In the genomic region with DNA sequence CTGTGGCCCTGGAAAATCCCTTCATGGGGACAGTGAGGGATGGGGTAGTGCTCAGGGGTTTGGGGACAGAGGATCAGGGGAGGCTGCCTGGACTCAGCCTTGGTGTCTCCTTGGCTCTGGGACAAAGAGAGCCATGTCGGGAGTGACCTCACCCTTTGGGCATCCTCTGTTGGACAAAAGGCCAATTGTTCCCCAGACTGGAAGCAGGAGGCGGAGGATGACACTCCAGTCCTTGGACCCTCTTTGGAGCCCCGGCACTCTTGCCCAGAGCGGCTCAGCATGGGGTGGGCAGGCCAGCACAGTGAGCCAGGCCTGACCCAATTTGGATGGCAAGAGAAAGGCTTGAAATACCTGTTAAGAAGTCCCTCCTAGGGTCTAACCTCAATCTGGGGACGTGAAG, we compare ENCODE assay signal across 15 cellular contexts. TPM values are rescaled to one million over a fixed set of nuclear protein-coding genes. Genes with fewer than 3 reads are reported as not detected.
DNase-seq lines count a peak whose midpoint lies in the region; ATAC-seq and TF ChIP-seq lines count a peak whose summit lies in the region.
"Had no signal": no experiment of that assay in that cellular context is flagged by ENCODE, and none has a peak within 500 bp of the region (broad histone marks: within the 10 kb centered on the region; RNA-seq: fewer than 3 reads in every experiment).

No MANE protein-coding gene starts in this region.

- H3K27ac Mint-ChIP-seq in Caco-2 (ENCODE audit: unreplicated experiment): no peak overlapping the region
- H3K27ac Mint-ChIP-seq: activated naive CD8-positive, alpha-beta T cell; stimulated activated naive CD8-positive, alpha-beta T cell treated with anti-CD3 and anti-CD28 coated beads, Interleukin-15, amount 100 ng/mL, for 72 hours had no signal

- no peak overlapping the region for H3K4me3 ChIP-seq in Caco-2 (ENCODE audit: low read depth, low read length)

- H3K9me3 ChIP-seq in Caco-2: no peaks in the 10 kb centered on the region

- H3K27me3 Mint-ChIP-seq in Caco-2 (ENCODE audit: insufficient read depth, unreplicated experiment): peaks cover 28% of the 10 kb centered on the region

- ATAC-seq in GM19395 (IDR thresholded peaks at IDR 0.05; ENCODE audit: unreplicated experiment): no peak
- ATAC-seq: stimulated activated naive CD8-positive, alpha-beta T cell treated with anti-CD3 and anti-CD28 coated beads, Interleukin-15, amount 100 ng/mL, for 72 hours had no signal

- intact Hi-C loops in Caco-2 (cut with micrococcal nuclease; ENCODE audit: unreplicated experiment): no loop called here

- H3K4me1 Mint-ChIP-seq in Caco-2 (ENCODE audit: low read depth, unreplicated experiment): no peaks in the 10 kb centered on the region

- BruUV-seq in Caco-2 (replicated peaks; lab: Mats Ljungman, UMichigan): no TSS peak

- DNase-seq in EL (peak; percentile 37), SK-MEL-5 (ENCODE audit: low read depth, low spot score) (peak; percentile 39), foreskin melanocyte (peak; percentile 67), pons (ENCODE audit: low spot score) (peak; percentile 89), cerebellar cortex (ENCODE audit: low spot score) (no peak), Caco-2 (no peak)
- no peak for DNase-seq in activated CD4-positive, alpha-beta T cell treated with anti-CD3 and anti-CD28 coated beads, Interleukin-2, amount 50 U/mL, for 48 hours
- DNase-seq: cortex of kidney; immature natural killer cell; NCI-H2107; NK-92 treated with Interleukin-12 subunit alpha and Interleukin-12 subunit beta, amount 100 ng/mL, for 24 hours; stimulated activated naive CD8-positive, alpha-beta T cell treated with anti-CD3 and anti-CD28 coated beads, Interleukin-15, amount 100 ng/mL, for 72 hours; WERI-Rb-1 had no signal

- no peak for TF ChIP-seq CTCF in Caco-2 (IDR thresholded peaks at IDR 0.05; ENCODE audit: insufficient read depth in 1 of 2, low read depth in 1 of 2, low read length in 1 of 2, severe bottlenecking in 1 of 2, unreplicated experiment in 1 of 2)

- CTCF ChIA-PET in Caco-2 (lab: Charles Lee): interaction anchor here (0.6 to 1.2 kb wide), 3 partner anchors 9 to 46 kb away, joined by 3 to 4 read pairs (median 4); no protein-coding TSS in a partner anchor

- POLR2A ChIA-PET in Caco-2 (lab: Charles Lee): no interaction called here

- H3K9me3 Mint-ChIP-seq in Caco-2 (ENCODE audit: unreplicated experiment): no peaks in the 10 kb centered on the region
- H3K9me3 Mint-ChIP-seq: immature natural killer cell; stimulated activated naive CD8-positive, alpha-beta T cell treated with anti-CD3 and anti-CD28 coated beads, Interleukin-15, amount 100 ng/mL, for 72 hours had no signal

- in situ Hi-C loops in SK-MEL-5 (cut with HindIII; ENCODE audit: low pct_unique_long_range_greater_than_20kb, low sequenced_read_pairs): no loop called here

- 0 out of 2 replicates have a peak, but pooled peaks cover 1% of the 10 kb centered on the region for H3K27me3 ChIP-seq in Caco-2 (replicated peaks; ENCODE audit: control insufficient read depth, insufficient read depth, low read length)

- no peaks in the 10 kb centered on the region for H3K4me1 ChIP-seq in Caco-2

- no peak overlapping the region for H3K4me3 Mint-ChIP-seq in Caco-2 (ENCODE audit: unreplicated experiment)
- H3K4me3 Mint-ChIP-seq: activated naive CD8-positive, alpha-beta T cell; stimulated activated naive CD8-positive, alpha-beta T cell treated with anti-CD3 and anti-CD28 coated beads, Interleukin-15, amount 100 ng/mL, for 72 hours had no signal

- no peaks in the 10 kb centered on the region for H3K36me3 Mint-ChIP-seq in Caco-2 (ENCODE audit: insufficient read depth, unreplicated experiment)
- H3K36me3 Mint-ChIP-seq: immature natural killer cell had no signal

- H3K36me3 ChIP-seq in Caco-2 (ENCODE audit: control insufficient read depth, insufficient read depth, low read length): no peaks in the 10 kb centered on the region
- H3K36me3 ChIP-seq: WERI-Rb-1 had no signal

RNA-seq across cellular contexts. Expression of a gene that starts 39.4 kb away (rescaled TPM):
- total RNA-seq in SK-MEL-5 (2014; rRNA removed; shearing (Covaris generic)): 373 and 401 TPM in 2 replicates
- 302 and 312 TPM in 2 replicates for polyA plus RNA-seq in SK-MEL-5 (2015; cell fraction: cytosol; rRNA removed)
- polyA plus RNA-seq in SK-MEL-5 (2015; cell fraction: nucleus; rRNA removed): 100 and 102 TPM in 2 replicates
- 761 and 848 TPM in 2 replicates for total RNA-seq in Caco-2 (2022)

RNA-seq across cellular contexts. Expression of a gene that starts 41.0 kb away (rescaled TPM):
- 0.05 and 0.13 TPM in 2 replicates for total RNA-seq in SK-MEL-5 (2014; rRNA removed; shearing (Covaris generic))
- polyA plus RNA-seq in SK-MEL-5 (2015; cell fraction: cytosol; rRNA removed): 0.76 and 1.1 TPM in 2 replicates
- not detected in 2 replicates for polyA plus RNA-seq in SK-MEL-5 (2015; cell fraction: nucleus; rRNA removed)
- total RNA-seq in Caco-2 (2022): 1.6 and 1.7 TPM in 2 replicates

Comparison
In these comparisons a context has a peak if more than half of its experiments do, and no peak if none do; other contexts are left out.
1. DNase-seq: peak in EL (single experiment), SK-MEL-5 (single experiment), foreskin melanocyte (single experiment) and pons (single experiment); none in cerebellar cortex (single experiment), Caco-2 (0 of 2) and activated CD4-positive, alpha-beta T cell treated with anti-CD3 and anti-CD28 coated beads, Interleukin-2, amount 50 U/mL, for 48 hours (0 of 2).